ENCODE assay signal across 8 cellular contexts in genomic region chr16:87869061-87869878, GRCh38. TPM values are rescaled to one million over a fixed set of nuclear protein-coding genes. Genes with fewer than 3 reads are reported as not detected.
DNase-seq lines count a peak whose midpoint lies in the region; ATAC-seq and TF ChIP-seq lines count a peak whose summit lies in the region.
"Not testable (repeated sequence)": the region's sequence is repeated elsewhere in the genome, so short reads cannot be mapped to it uniquely, and the experiment has no call there.

Gene SLC7A5 (minus strand): TSS chr16:87869507. CDS start chr16:87869422, 85 bp downstream.

- peaks cover 36% of the 10 kb centered on the region for H3K4me1 ChIP-seq in CD4-positive, CD25-positive, alpha-beta regulatory T cell (ENCODE audit: control insufficient read depth, insufficient read depth, low read length, poor library complexity, severe bottlenecking)
- H3K4me1 ChIP-seq in RWPE2 (ENCODE audit: insufficient read depth, poor library complexity, severe bottlenecking): peaks cover 24% of the 10 kb centered on the region
- H3K4me1 ChIP-seq in esophagus (ENCODE audit: control insufficient read depth in 2 of 2, insufficient read depth in 2 of 2, low read length in 1 of 2): not testable (repeated sequence)

- H3K9me3 ChIP-seq in CD4-positive, CD25-positive, alpha-beta regulatory T cell (ENCODE audit: control insufficient read depth in 2 of 2, low read length in 2 of 2); RWPE2 (ENCODE audit: severe bottlenecking); esophagus (ENCODE audit: control insufficient read depth in 2 of 2, insufficient read depth in 1 of 2, low read depth in 1 of 2, low read length in 1 of 2): not testable (repeated sequence)

- H3K9me3 Mint-ChIP-seq in CD4-positive, CD25-positive, alpha-beta regulatory T cell; activated T-cell treated with anti-CD3 and anti-CD28 coated beads, Interleukin-2, amount 50 U/mL, for 72 hours: not testable (repeated sequence)

- peak within 1 kb of the TSS; percentile 92 to 97 (median 96) for H3K4me3 Mint-ChIP-seq in CD4-positive, CD25-positive, alpha-beta regulatory T cell
- peak within 1 kb of the TSS; percentile 98 to 100 for H3K4me3 Mint-ChIP-seq in activated T-cell treated with anti-CD3 and anti-CD28 coated beads, Interleukin-2, amount 50 U/mL, for 72 hours

- peak within 1 kb of the TSS; percentile 77 for H3K4me3 ChIP-seq in CD4-positive, CD25-positive, alpha-beta regulatory T cell (ENCODE audit: low read depth, low read length)
- H3K4me3 ChIP-seq in RWPE2 (ENCODE audit: severe bottlenecking) (peak within 1 kb of the TSS; percentile 99), esophagus (ENCODE audit: low read depth in 1 of 2, low read length in 2 of 2) (peak within 1 kb of the TSS; percentile 58 to 79)

- peak; percentile 63 to 67 for ATAC-seq in CD4-positive, CD25-positive, alpha-beta regulatory T cell (ENCODE audit: low read depth in 2 of 2)
- ATAC-seq in GM21360 (IDR thresholded peaks at IDR 0.05; ENCODE audit: unreplicated experiment) (peak; percentile 56), RWPE2 (ENCODE audit: low read depth) (peak; percentile 15)
- ATAC-seq in activated T-cell treated with anti-CD3 and anti-CD28 coated beads, Interleukin-2, amount 50 U/mL, for 72 hours (replicated peaks in 1 of 2): peak; percentile 57 to 60

- not testable (repeated sequence) for TF ChIP-seq CTCF in RWPE2 (IDR thresholded peaks at IDR 0.05; ENCODE audit: poor library complexity, severe bottlenecking)

- H3K27ac ChIP-seq in CD4-positive, CD25-positive, alpha-beta regulatory T cell (ENCODE audit: insufficient read depth, low read length, poor library complexity, severe bottlenecking): peak within 1 kb of the TSS; percentile 76
- peak within 1 kb of the TSS; percentile 98 for H3K27ac ChIP-seq in RWPE2 (ENCODE audit: poor library complexity, severe bottlenecking)
- H3K27ac ChIP-seq in esophagus (ENCODE audit: low read depth in 2 of 2, low read length in 1 of 2): peak within 1 kb of the TSS; percentile 77 to 87

- H3K36me3 ChIP-seq in CD4-positive, CD25-positive, alpha-beta regulatory T cell (ENCODE audit: control insufficient read depth, insufficient read depth, low read length); esophagus (ENCODE audit: control insufficient read depth in 2 of 2, insufficient read depth in 2 of 2, low read length in 1 of 2): not testable (repeated sequence)
- peaks cover 49% of the 10 kb centered on the region for H3K36me3 ChIP-seq in RWPE2 (ENCODE audit: low read depth)

- H3K27ac Mint-ChIP-seq in CD4-positive, CD25-positive, alpha-beta regulatory T cell: peak within 1 kb of the TSS; percentile 95 to 96 (median 96)
- peak within 1 kb of the TSS; percentile 100 for H3K27ac Mint-ChIP-seq in activated T-cell treated with anti-CD3 and anti-CD28 coated beads, Interleukin-2, amount 50 U/mL, for 72 hours

- DNase-seq in CD4-positive, CD25-positive, alpha-beta regulatory T cell: peak; percentile 78 to 87 (median 82)
- DNase-seq in HT-29 (ENCODE audit: low spot score): peak; percentile 76
- DNase-seq in RWPE2 (ENCODE audit: low spot score): not testable (repeated sequence)
- peak; percentile 92 to 96 for DNase-seq in activated T-cell treated with anti-CD3 and anti-CD28 coated beads, Interleukin-2, amount 50 U/mL, for 72 hours
- DNase-seq in mucosa of gallbladder (ENCODE audit: low spot score): peak; percentile 84
- DNase-seq in stimulated activated CD8-positive, alpha-beta memory T cell treated with anti-CD3 and anti-CD28 coated beads, Interleukin-15, amount 100 ng/mL, for 24 hours (ENCODE audit: low read depth): peak; percentile 88

- WGBS in esophagus, 2 donors: 6 to 8% methylated on average over 85 to 109 of the region's 109 CpGs

- not testable (repeated sequence) for H3K27me3 Mint-ChIP-seq in CD4-positive, CD25-positive, alpha-beta regulatory T cell; activated T-cell treated with anti-CD3 and anti-CD28 coated beads, Interleukin-2, amount 50 U/mL, for 72 hours (ENCODE audit: low read depth)

- H3K36me3 Mint-ChIP-seq in CD4-positive, CD25-positive, alpha-beta regulatory T cell: not testable (repeated sequence)
- peaks cover 32 to 42% of the 10 kb centered on the region in 2 donors for H3K36me3 Mint-ChIP-seq in activated T-cell treated with anti-CD3 and anti-CD28 coated beads, Interleukin-2, amount 50 U/mL, for 72 hours (ENCODE audit: insufficient read depth in 2 of 2)

- not testable (repeated sequence) for H3K27me3 ChIP-seq in CD4-positive, CD25-positive, alpha-beta regulatory T cell (ENCODE audit: control insufficient read depth, insufficient read depth, low read length); RWPE2 (ENCODE audit: insufficient read depth, poor library complexity, severe bottlenecking); esophagus (ENCODE audit: control insufficient read depth in 1 of 2, insufficient read depth in 2 of 2, low read length in 2 of 2)

- peaks cover 6 to 51% (median 30%) of the 10 kb centered on the region in 4 donors for H3K4me1 Mint-ChIP-seq in CD4-positive, CD25-positive, alpha-beta regulatory T cell
- H3K4me1 Mint-ChIP-seq in activated T-cell treated with anti-CD3 and anti-CD28 coated beads, Interleukin-2, amount 50 U/mL, for 72 hours (ENCODE audit: low read depth): peaks cover 71% of the 10 kb centered on the region

RNA-seq across cellular contexts. Expression of gene SLC7A5, which starts in this region (rescaled TPM):
- total RNA-seq in CD4-positive, CD25-positive, alpha-beta regulatory T cell: 111 TPM
- polyA plus RNA-seq in CD4-positive, CD25-positive, alpha-beta regulatory T cell: 10 to 100 TPM; 10.3 to 13.3 (median 11.9) TPM
- 125 and 147 TPM in 2 replicates for total RNA-seq in HT-29 (2014; rRNA removed; shearing (Covaris generic))
- 100 to 1,000 TPM; 463 to 508 TPM for total RNA-seq in activated T-cell treated with anti-CD3 and anti-CD28 coated beads, Interleukin-2, amount 50 U/mL, for 72 hours
- polyA plus RNA-seq in esophagus: 100 to 1,000 TPM; 117 to 138 TPM
- total RNA-seq in mucosa of gallbladder: 9.4 TPM

Comparison
In these comparisons a context has a peak if more than half of its experiments do, and no peak if none do; other contexts are left out.
1. RNA of gene SLC7A5 (total RNA-seq): 463 to 508 TPM in activated T-cell treated with anti-CD3 and anti-CD28 coated beads, Interleukin-2, amount 50 U/mL, for 72 hours, 125 to 147 TPM in HT-29 and 111 TPM in CD4-positive, CD25-positive, alpha-beta regulatory T cell (single experiment); 9.4 TPM in mucosa of gallbladder (single experiment); every median in the first group is over 10 times any median in the second.
2. RNA of gene SLC7A5 (polyA plus RNA-seq): 117 to 138 TPM in esophagus; 10.3 to 13.3 TPM in CD4-positive, CD25-positive, alpha-beta regulatory T cell; every median in the first group is over 4 times any median in the second.
3. ATAC-seq: peak in every context shown above with its lines; median percentile 65 in CD4-positive, CD25-positive, alpha-beta regulatory T cell; 58 in activated T-cell treated with anti-CD3 and anti-CD28 coated beads, Interleukin-2, amount 50 U/mL, for 72 hours; 56 in GM21360; 15 in RWPE2.
4. Peak in every context shown above with its lines, with median percentiles within 50 percentile points of each other: H3K27ac ChIP-seq and H3K4me3 ChIP-seq.